ENCODE assay signal across 30 cellular contexts in the genomic region with DNA sequence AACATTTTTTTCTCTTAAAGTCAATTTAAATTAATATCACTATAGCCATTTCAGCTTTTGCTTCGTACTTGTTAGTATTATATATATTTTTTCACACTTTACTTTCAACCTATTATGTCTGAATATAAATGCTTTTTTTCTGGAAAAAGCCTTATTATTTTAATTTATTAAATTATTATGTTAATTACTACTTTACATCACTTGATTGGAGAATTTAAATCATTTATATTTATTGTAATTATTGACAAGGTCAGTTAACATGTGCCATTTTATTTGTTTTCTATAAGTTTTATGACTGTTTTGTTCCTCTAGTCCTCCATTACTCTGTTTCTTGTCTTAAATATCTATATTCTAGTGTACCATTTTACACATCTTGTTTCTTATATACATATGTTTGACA.
"Had no signal": no experiment of that assay in that cellular context is flagged by ENCODE, and none has a peak within 500 bp of the region (broad histone marks: within the 10 kb centered on the region; RNA-seq: fewer than 3 reads in every experiment).

No MANE protein-coding gene starts in this region.

- H3K27me3 ChIP-seq: neutrophil, right lobe of liver, sigmoid colon, spleen, thyroid gland, tibial nerve, upper lobe of left lung, vagina had no signal

- H2AFZ ChIP-seq: parathyroid adenoma had no signal

- H3K4me3 ChIP-seq: psoas muscle, right lobe of liver, sigmoid colon, spleen, thoracic aorta, thyroid gland, tibial nerve, upper lobe of left lung, vagina had no signal

- H3K9ac ChIP-seq: parathyroid adenoma had no signal

- H3K79me2 ChIP-seq: parathyroid adenoma had no signal

- ATAC-seq: naive thymus-derived CD8-positive, alpha-beta T cell; natural killer cell treated with Interleukin-12 subunit alpha and Interleukin-12 subunit beta and Interleukin-15 and Interleukin-18, amount 100 ng/mL, for 72 hours; psoas muscle; right cardiac atrium; right lobe of liver; stimulated activated memory B cell treated with anti-CD40 and anti-IgM and Interleukin-4, amounts not matched to agents 10 μg/mL and 1 μg/mL and 100 μg/mL, for 72 hours; stimulated activated naive CD8-positive, alpha-beta T cell treated with anti-CD3 and anti-CD28 coated beads, Interleukin-15, amount 100 ng/mL, for 72 hours; stimulated activated naive CD8-positive, alpha-beta T cell treated with anti-CD3 and anti-CD28 coated beads, Interleukin-15, Interleukin-2, amounts not matched to agents 100 U/mL and 50 U/mL, for 24 hours had no signal

- H3K9me3 ChIP-seq: neutrophil, psoas muscle, right lobe of liver, thoracic aorta, thyroid gland, upper lobe of left lung, vagina had no signal

- H3K27ac ChIP-seq: neutrophil, parathyroid adenoma, psoas muscle, right lobe of liver, sigmoid colon, spleen, thoracic aorta, thyroid gland, tibial nerve, upper lobe of left lung, vagina had no signal

- H3K4me1 ChIP-seq: parathyroid adenoma, psoas muscle, right lobe of liver, sigmoid colon, spleen, thyroid gland, tibial nerve, upper lobe of left lung, vagina had no signal

- FAIRE-seq: small intestine, urothelium cell line had no signal

- DNase-seq: naive B cell; naive thymus-derived CD8-positive, alpha-beta T cell; nephron progenitor cell; nucleus accumbens; posterior cingulate gyrus; psoas muscle; right cardiac atrium; right lobe of liver; sigmoid colon; small intestine; spleen; stimulated activated CD4-positive, alpha-beta T cell treated with anti-CD3 and anti-CD28 coated beads, Interleukin-12 subunit alpha, Interleukin-12 subunit beta, amount 100 ng/mL, for 4 hours; stimulated activated CD4-positive, alpha-beta T cell treated with anti-CD3 and anti-CD28 coated beads, Interleukin-1b, Interleukin-23, amount 100 ng/mL, for 48 hours; stimulated activated CD4-positive, alpha-beta T cell treated with anti-CD3 and anti-CD28 coated beads, Interleukin-4, amount 100 ng/mL, for 1 hour; stimulated activated CD4-positive, alpha-beta T cell treated with anti-CD3 and anti-CD28 coated beads, Interleukin-4, amount 100 ng/mL, for 4 hours; stimulated activated CD8-positive, alpha-beta memory T cell treated with anti-CD3 and anti-CD28 coated beads, Interleukin-4, amount 100 ng/mL, for 48 hours; stimulated activated naive CD4-positive, alpha-beta T cell; stimulated activated naive CD8-positive, alpha-beta T cell treated with anti-CD3 and anti-CD28 coated beads, Interleukin-15, amount 100 ng/mL, for 72 hours; stimulated activated naive CD8-positive, alpha-beta T cell treated with anti-CD3 and anti-CD28 coated beads, Interleukin-15, Interleukin-2, amounts not matched to agents 100 U/mL and 50 U/mL, for 24 hours; thyroid gland; trophoblast cell; upper lobe of left lung had no signal

- H3K36me3 ChIP-seq: neutrophil, right lobe of liver, sigmoid colon, spleen, thoracic aorta, thyroid gland, tibial nerve, upper lobe of left lung, vagina had no signal
